Comparison of ENCODE assay signal across 8 cellular contexts in the genomic region with DNA sequence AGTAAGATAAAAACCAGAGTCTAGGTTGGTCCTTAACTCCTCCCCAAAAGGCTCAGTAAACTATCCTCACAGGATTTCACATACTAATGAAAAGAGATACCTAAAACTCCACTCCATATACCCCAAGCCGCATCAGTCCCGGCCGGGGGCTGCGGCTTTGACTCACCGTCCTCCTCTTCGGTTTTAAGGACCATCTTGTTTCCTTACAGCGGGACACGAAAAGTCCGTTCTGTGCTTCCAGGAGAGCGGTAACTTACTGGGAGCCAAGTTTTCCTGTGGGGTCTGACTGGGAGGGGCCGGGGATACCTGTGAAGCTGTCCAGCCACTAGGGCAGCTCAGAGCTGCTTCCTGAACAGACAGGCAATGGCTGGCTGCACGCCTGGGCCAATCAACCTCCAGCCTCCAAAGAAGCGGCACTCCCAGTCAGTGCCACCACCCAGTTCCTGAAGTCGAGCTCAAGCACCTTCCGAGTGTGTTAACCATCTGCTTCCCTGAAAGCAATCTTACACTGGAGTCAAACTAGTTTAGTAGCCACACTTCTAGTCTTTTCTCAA. TPM values are rescaled to one million over a fixed set of nuclear protein-coding genes. Genes with fewer than 3 reads are reported as not detected.
DNase-seq lines count a peak whose midpoint lies in the region; ATAC-seq, FAIRE-seq and TF ChIP-seq lines count a peak whose summit lies in the region.

No MANE protein-coding gene starts in this region.

- H3K27ac ChIP-seq in endothelial cell of umbilical vein (ENCODE audit: insufficient read depth, low read depth, low read length) = peak overlapping the region; percentile 83

- POLR2A ChIA-PET in endothelial cell of umbilical vein (lab: Charles Lee) = no interaction called here

- peak overlapping the region; percentile 97 for H3K4me2 ChIP-seq in endothelial cell of umbilical vein (ENCODE audit: insufficient read depth, low read length)

- FAIRE-seq in endothelial cell of umbilical vein (lab: Jason Lieb, UNC) = peak; percentile 90

- H3K4me3 ChIP-seq in GM12875 (ENCODE audit: low read depth, low read length) (peak overlapping the region; percentile 62), endothelial cell of umbilical vein (replicated peaks in 1 of 3; ENCODE audit: insufficient read depth in 1 of 3, low read depth in 1 of 3, low read length in 3 of 3) (peak overlapping the region; percentile 47 to 77 (median 54))

- H3K9me3 Mint-ChIP-seq in nephron = no peaks in the 10 kb centered on the region

- H3K4me3 Mint-ChIP-seq in nephron = no peak overlapping the region

- H3K9ac ChIP-seq in endothelial cell of umbilical vein (replicated peaks; ENCODE audit: extremely low read depth, insufficient read depth, low read length) = peak overlapping the region; percentile 88

- intact Hi-C loops in endothelial cell of umbilical vein (cut with micrococcal nuclease) = loop anchor here (1.0 kb wide), 2 partner anchors 9 to 21 kb away; no protein-coding TSS in a partner anchor

- DNase-seq in NCI-H2196 (lab: John Stamatoyannopoulos, UW; ENCODE audit: unreplicated experiment) (peak; percentile 62), endothelial cell of umbilical vein (ENCODE audit: low read depth, low spot score) (peak; percentile 79)
- peak; percentile 40 to 46 for DNase-seq in activated CD4-positive, alpha-beta T cell treated with anti-CD3 and anti-CD28 coated beads, Interleukin-2, amount 50 U/mL, for 4 hours

- peak overlapping the region; percentile 72 for H2AFZ ChIP-seq in endothelial cell of umbilical vein (ENCODE audit: low read depth, low read length)

- CTCF ChIA-PET in endothelial cell of umbilical vein (lab: Charles Lee) = interaction anchor here (0.9 to 3.1 kb wide), 9 partner anchors 9 to 240 kb away, joined by 3 to 17 read pairs (median 4); no protein-coding TSS in a partner anchor

- peak; percentile 69 for ATAC-seq in HG02798 (IDR thresholded peaks at IDR 0.05; ENCODE audit: poor library complexity, unreplicated experiment)
- no peak for ATAC-seq in HG03460 (IDR thresholded peaks at IDR 0.05; ENCODE audit: unreplicated experiment)
- ATAC-seq in HG02571 (IDR thresholded peaks at IDR 0.05; ENCODE audit: unreplicated experiment) = no peak

- no peaks in the 10 kb centered on the region for H3K9me1 ChIP-seq in endothelial cell of umbilical vein (replicated peaks; ENCODE audit: control insufficient read depth, extremely low read depth, insufficient read depth, low read length)

- H3K36me3 ChIP-seq in endothelial cell of umbilical vein (ENCODE audit: control insufficient read depth in 2 of 2, extremely low read depth in 1 of 2, insufficient read depth in 2 of 2, low read length in 2 of 2) = no peaks in the 10 kb centered on the region

- peak; percentile 42; the same call in 1 of the 2 replicates for TF ChIP-seq CTCF in GM12875 (IDR thresholded peaks at IDR 0.05; ENCODE audit: borderline replicate concordance, insufficient read depth, low read depth, low read length)
- peak in 1 of 2 donors; percentile 23 for TF ChIP-seq CTCF in endothelial cell of umbilical vein (IDR thresholded peaks at IDR 0.05; ENCODE audit: extremely low read depth in 1 of 2, insufficient read depth in 1 of 2, low read depth in 1 of 2, low read length in 2 of 2)
- TF ChIP-seq CTCF in nephron (IDR thresholded peaks at IDR 0.05; ENCODE audit: unreplicated experiment in 3 of 3) = no peak

- H3K4me1 Mint-ChIP-seq in nephron = peaks cover 46% of the 10 kb centered on the region

- no peak for TF ChIP-seq POLR2A in endothelial cell of umbilical vein (IDR thresholded peaks at IDR 0.05; ENCODE audit: low read depth, low read length)

- dilution Hi-C loops in endothelial cell of umbilical vein (cut with MboI; ENCODE audit: extremely low pct_ligation_motif_present, low sequenced_read_pairs) = no loop called here

- no peaks in the 10 kb centered on the region for H3K27me3 ChIP-seq in endothelial cell of umbilical vein (ENCODE audit: control insufficient read depth in 2 of 2, insufficient read depth in 2 of 2, low read length in 2 of 2)

- H3K4me1 ChIP-seq in endothelial cell of umbilical vein (ENCODE audit: control insufficient read depth, extremely low read depth, insufficient read depth, low read length) = peaks cover 29% of the 10 kb centered on the region

- no peaks in the 10 kb centered on the region for H4K20me1 ChIP-seq in endothelial cell of umbilical vein (replicated peaks; ENCODE audit: control insufficient read depth, extremely low read depth, insufficient read depth, low read length)

- no peaks in the 10 kb centered on the region for H3K36me3 Mint-ChIP-seq in nephron (ENCODE audit: low read depth)

- no peaks in the 10 kb centered on the region for H3K27me3 Mint-ChIP-seq in nephron (ENCODE audit: low read depth)

- H3K9me3 ChIP-seq in endothelial cell of umbilical vein (replicated peaks; ENCODE audit: control insufficient read depth, insufficient read depth, low read length) = no peaks in the 10 kb centered on the region

- BruUV-seq in endothelial cell of umbilical vein (replicated peaks; lab: Mats Ljungman, UMichigan) = no TSS peak

- peak overlapping the region in 2 of 3 experiments; percentile 9 to 13 for H3K27ac Mint-ChIP-seq in nephron

- H3K79me2 ChIP-seq in endothelial cell of umbilical vein (ENCODE audit: control insufficient read depth, insufficient read depth, low read length) = peaks cover 27% of the 10 kb centered on the region

TF ChIP-seq in endothelial cell of umbilical vein, 7 proteins besides CTCF, POLR2A, EP300 and RAD21:
- TF ChIP-seq JUN (IDR thresholded peaks at IDR 0.05; ENCODE audit: borderline replicate concordance, insufficient read depth, insufficient read length, low read depth) (no peak), FOS (IDR thresholded peaks at IDR 0.05; ENCODE audit: borderline replicate concordance, insufficient read depth, low read length) (no peak), POLR2AphosphoS5 (IDR thresholded peaks at IDR 0.05; ENCODE audit: insufficient read depth, low read depth, low read length) (peak; percentile 27), EZH2 (IDR thresholded peaks at IDR 0.05; ENCODE audit: borderline replicate concordance, low read depth, low read length, severe bottlenecking) (no peak)
- TF ChIP-seq, protein P1, sequence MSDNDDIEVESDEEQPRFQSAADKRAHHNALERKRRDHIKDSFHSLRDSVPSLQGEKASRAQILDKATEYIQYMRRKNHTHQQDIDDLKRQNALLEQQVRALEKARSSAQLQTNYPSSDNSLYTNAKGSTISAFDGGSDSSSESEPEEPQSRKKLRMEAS (IDR thresholded peaks at IDR 0.05; ENCODE audit: insufficient read depth, insufficient read length) = no peak

RNA-seq across cellular contexts. Expression of a gene that starts 45.5 kb away (rescaled TPM):
- 49.9 and 54.2 TPM in 2 replicates for total RNA-seq in endothelial cell of umbilical vein
- 34.5 and 35.9 TPM in 2 replicates for polyA plus RNA-seq in endothelial cell of umbilical vein
- 25.4 and 26.5 TPM in 2 replicates for polyA plus RNA-seq in endothelial cell of umbilical vein (2011; cell fraction: cytosol; rRNA removed)
- 185 and 215 TPM in 2 replicates for polyA plus RNA-seq in endothelial cell of umbilical vein (2011; cell fraction: nucleus; rRNA removed)
- 37.3 and 37.4 TPM in 2 replicates for polyA plus RNA-seq in endothelial cell of umbilical vein (2012)
- 57.1 and 60.9 TPM in 2 replicates for polyA minus RNA-seq in endothelial cell of umbilical vein
- 3.9 TPM for polyA minus RNA-seq in endothelial cell of umbilical vein (2011; cell fraction: cytosol; rRNA and poly(A)+ RNA removed)
- 50.5 and 74.1 TPM in 2 replicates for polyA minus RNA-seq in endothelial cell of umbilical vein (2011; cell fraction: nucleus; rRNA and poly(A)+ RNA removed)
